Comparison of ENCODE assay signal across 14 cellular contexts in genomic region chr10:108894402-108895301, GRCh38.
DNase-seq lines count a peak whose midpoint lies in the region; ATAC-seq, FAIRE-seq and TF ChIP-seq lines count a peak whose summit lies in the region.
"Had no signal": no experiment of that assay in that cellular context is flagged by ENCODE, and none has a peak within 500 bp of the region (broad histone marks: within the 10 kb centered on the region; RNA-seq: fewer than 3 reads in every experiment).

No MANE protein-coding gene starts in this region.

- no peaks in the 10 kb centered on the region for H3K4me1 ChIP-seq in foreskin keratinocyte
- H3K4me1 ChIP-seq: spleen had no signal

- no peak for DNase-seq in GM12891 (ENCODE audit: insufficient read length, low spot score)
- DNase-seq in HCEC 1CT = no peak
- DNase-seq in NCI-H524 (lab: John Stamatoyannopoulos, UW) = no peak
- no peak for DNase-seq in activated gamma-delta T cell (lab: John Stamatoyannopoulos, UW)
- no peak for DNase-seq in foreskin keratinocyte
- DNase-seq: activated T-cell treated with anti-CD3 and anti-CD28 coated beads, Interleukin-2, amount 50 U/mL, for 72 hours; MG63; nephron progenitor cell; spleen had no signal

- FAIRE-seq in GM12891 (lab: Jason Lieb, UNC) = peak; percentile 62
- FAIRE-seq: islet of Langerhans had no signal

- ATAC-seq in GM19463 (IDR thresholded peaks at IDR 0.05; ENCODE audit: unreplicated experiment) = peak; percentile 79
- peak; percentile 91 for ATAC-seq in HG02943 (IDR thresholded peaks at IDR 0.05; ENCODE audit: low read depth, unreplicated experiment)
- ATAC-seq in HG03575 (IDR thresholded peaks at IDR 0.05; ENCODE audit: extremely low read depth, insufficient number of reproducible peaks, low FRiP score, unreplicated experiment) = peak; percentile 92
- no peak for ATAC-seq in foreskin keratinocyte
- ATAC-seq: activated T-cell treated with anti-CD3 and anti-CD28 coated beads, Interleukin-2, amount 50 U/mL, for 72 hours; HCT116 had no signal

- TF ChIP-seq CTCF in foreskin keratinocyte (conservative IDR thresholded peaks at IDR 0.05) = no peak

- H3K27me3 ChIP-seq in foreskin keratinocyte = no peaks in the 10 kb centered on the region
- H3K27me3 ChIP-seq: MG63, spleen had no signal

- no peak overlapping the region for H3K27ac ChIP-seq in foreskin keratinocyte

- no peak for TF ChIP-seq POLR2A in GM12891 (IDR thresholded peaks at IDR 0.05; ENCODE audit: low read depth, low read length)

TF ChIP-seq in GM12891, 5 proteins besides CTCF, POLR2A, EP300 and RAD21:
- TF ChIP-seq PAX5 (IDR thresholded peaks at IDR 0.05; ENCODE audit: insufficient read depth, low read length, severe bottlenecking) = no peak
- 0 out of 2 replicates have a peak, but pooled peaks have one; percentile 24 for TF ChIP-seq POU2F2 (IDR thresholded peaks at IDR 0.05; ENCODE audit: low read depth, low read length)
- no peak for TF ChIP-seq TAF1 (IDR thresholded peaks at IDR 0.05; ENCODE audit: low read depth, low read length)
- no peak for TF ChIP-seq POLR2AphosphoS5 (IDR thresholded peaks at IDR 0.05; ENCODE audit: low read depth, low read length)
- peak; percentile 90 for TF ChIP-seq SPI1 (IDR thresholded peaks at IDR 0.05; ENCODE audit: low read depth, low read length)
